In genomic region chr4:2295535-2296442, GRCh38 we compare ENCODE assay signal across 12 cellular contexts. TPM values are rescaled to one million over a fixed set of nuclear protein-coding genes. Genes with fewer than 3 reads are reported as not detected.
A peak's percentile ranks its signal among the peaks of the same experiment; 100 is the strongest.
DNase-seq lines count a peak whose midpoint lies in the region; ATAC-seq lines count a peak whose summit lies in the region.
"Had no signal": no experiment of that assay in that cellular context is flagged by ENCODE, and none has a peak within 500 bp of the region (broad histone marks: within the 10 kb centered on the region; RNA-seq: fewer than 3 reads in every experiment).

No MANE protein-coding gene starts in this region.

- DNase-seq in activated T-cell treated with anti-CD3 and anti-CD28 coated beads, Interleukin-2, amount 50 U/mL, for 1 hour, result peak; percentile 19
- no peak for DNase-seq in activated T-cell treated with anti-CD3 and anti-CD28 coated beads, Interleukin-2, amount 50 U/mL, for 4 hours
- peak; percentile 49 for DNase-seq in MV-4-11 (lab: John Stamatoyannopoulos, UW)
- no peak for DNase-seq in effector memory CD8-positive, alpha-beta T cell
- no peak for DNase-seq in stimulated activated effector memory CD8-positive, alpha-beta T cell treated with anti-CD3 and anti-CD28 coated beads, Interleukin-12 subunit alpha, Interleukin-12 subunit beta, amount 100 ng/mL, for 72 hours (ENCODE audit: low spot score in 2 of 2)
- DNase-seq: anterior cingulate cortex, lower lobe of right lung, RPMI8226, T-helper 9 cell had no signal

- no peaks in the 10 kb centered on the region for H3K27me3 Mint-ChIP-seq in activated T-cell treated with anti-CD3 and anti-CD28 coated beads, Interleukin-2, amount 50 U/mL, for 4 hours (ENCODE audit: low read depth)
- H3K27me3 Mint-ChIP-seq in effector memory CD8-positive, alpha-beta T cell, result no peaks in the 10 kb centered on the region

- peaks cover 2% of the 10 kb centered on the region for H3K36me3 Mint-ChIP-seq in activated T-cell treated with anti-CD3 and anti-CD28 coated beads, Interleukin-2, amount 50 U/mL, for 4 hours (ENCODE audit: insufficient read depth)
- peaks cover 25% of the 10 kb centered on the region for H3K36me3 Mint-ChIP-seq in effector memory CD8-positive, alpha-beta T cell (ENCODE audit: insufficient read depth)
- peaks cover 3% of the 10 kb centered on the region for H3K36me3 Mint-ChIP-seq in stimulated activated effector memory CD8-positive, alpha-beta T cell treated with anti-CD3 and anti-CD28 coated beads, Interleukin-12 subunit alpha, Interleukin-12 subunit beta, amount 100 ng/mL, for 72 hours

- H3K4me1 Mint-ChIP-seq in activated T-cell treated with anti-CD3 and anti-CD28 coated beads, Interleukin-2, amount 50 U/mL, for 4 hours (ENCODE audit: low read depth), result peaks cover 42% of the 10 kb centered on the region
- H3K4me1 Mint-ChIP-seq in effector memory CD8-positive, alpha-beta T cell (ENCODE audit: low read depth in 2 of 2), result peaks cover 18 to 26% of the 10 kb centered on the region in 2 donors
- H3K4me1 Mint-ChIP-seq in stimulated activated effector memory CD8-positive, alpha-beta T cell treated with anti-CD3 and anti-CD28 coated beads, Interleukin-12 subunit alpha, Interleukin-12 subunit beta, amount 100 ng/mL, for 72 hours, result peaks cover 27% of the 10 kb centered on the region

- no peak for ATAC-seq in activated T-cell treated with anti-CD3 and anti-CD28 coated beads, Interleukin-2, amount 50 U/mL, for 4 hours
- no peak for ATAC-seq in effector memory CD8-positive, alpha-beta T cell (replicated peaks)
- no peak for ATAC-seq in stimulated activated effector memory CD8-positive, alpha-beta T cell treated with anti-CD3 and anti-CD28 coated beads, Interleukin-12 subunit alpha, Interleukin-12 subunit beta, amount 100 ng/mL, for 72 hours
- no peak for ATAC-seq in HG02763 (IDR thresholded peaks at IDR 0.05; ENCODE audit: unreplicated experiment)
- no peak for ATAC-seq in HG02938 (IDR thresholded peaks at IDR 0.05; ENCODE audit: unreplicated experiment)
- ATAC-seq in GM18858 (IDR thresholded peaks at IDR 0.05; ENCODE audit: unreplicated experiment), result no peak

- no peak overlapping the region for H3K4me3 Mint-ChIP-seq in activated T-cell treated with anti-CD3 and anti-CD28 coated beads, Interleukin-2, amount 50 U/mL, for 4 hours
- H3K4me3 Mint-ChIP-seq in effector memory CD8-positive, alpha-beta T cell, result peak overlapping the region in 1 of 2 donors; percentile 23
- no peak overlapping the region for H3K4me3 Mint-ChIP-seq in stimulated activated effector memory CD8-positive, alpha-beta T cell treated with anti-CD3 and anti-CD28 coated beads, Interleukin-12 subunit alpha, Interleukin-12 subunit beta, amount 100 ng/mL, for 72 hours

- H3K9me3 Mint-ChIP-seq in activated T-cell treated with anti-CD3 and anti-CD28 coated beads, Interleukin-2, amount 50 U/mL, for 4 hours, result no peaks in the 10 kb centered on the region
- no peaks in the 10 kb centered on the region for H3K9me3 Mint-ChIP-seq in effector memory CD8-positive, alpha-beta T cell
- no peaks in the 10 kb centered on the region for H3K9me3 Mint-ChIP-seq in stimulated activated effector memory CD8-positive, alpha-beta T cell treated with anti-CD3 and anti-CD28 coated beads, Interleukin-12 subunit alpha, Interleukin-12 subunit beta, amount 100 ng/mL, for 72 hours

- peak overlapping the region; percentile 76 to 85 for H3K27ac Mint-ChIP-seq in effector memory CD8-positive, alpha-beta T cell
- peak overlapping the region; percentile 46 for H3K27ac Mint-ChIP-seq in stimulated activated effector memory CD8-positive, alpha-beta T cell treated with anti-CD3 and anti-CD28 coated beads, Interleukin-12 subunit alpha, Interleukin-12 subunit beta, amount 100 ng/mL, for 72 hours

RNA-seq across cellular contexts. Expression of gene MXD4, which starts 33.9 kb away (rescaled TPM):
- 1 to 10 TPM; 5.1 to 6.3 (median 5.4) TPM for total RNA-seq in activated T-cell treated with anti-CD3 and anti-CD28 coated beads, Interleukin-2, amount 50 U/mL, for 4 hours

RNA-seq across cellular contexts. Expression of gene HAUS3, which starts 53.9 kb away (rescaled TPM):
- 10 to 100 TPM; 20.6 to 24.1 (median 22.5) TPM for total RNA-seq in activated T-cell treated with anti-CD3 and anti-CD28 coated beads, Interleukin-2, amount 50 U/mL, for 4 hours

RNA-seq across cellular contexts. Expression of gene POLN, which starts 53.9 kb away (rescaled TPM):
- 1 to 10 TPM in 1 of 3 donors, under 1 TPM in 2; 0.61 to 2.3 (median 0.90) TPM for total RNA-seq in activated T-cell treated with anti-CD3 and anti-CD28 coated beads, Interleukin-2, amount 50 U/mL, for 4 hours

Comparison
In these comparisons a context has a peak if more than half of its experiments do, and no peak if none do; other contexts are left out.
1. DNase-seq: peak in activated T-cell treated with anti-CD3 and anti-CD28 coated beads, Interleukin-2, amount 50 U/mL, for 1 hour (single experiment) and MV-4-11 (single experiment); none in activated T-cell treated with anti-CD3 and anti-CD28 coated beads, Interleukin-2, amount 50 U/mL, for 4 hours (single experiment), effector memory CD8-positive, alpha-beta T cell (0 of 3) and stimulated activated effector memory CD8-positive, alpha-beta T cell treated with anti-CD3 and anti-CD28 coated beads, Interleukin-12 subunit alpha, Interleukin-12 subunit beta, amount 100 ng/mL, for 72 hours (0 of 2).